In the genomic region with DNA sequence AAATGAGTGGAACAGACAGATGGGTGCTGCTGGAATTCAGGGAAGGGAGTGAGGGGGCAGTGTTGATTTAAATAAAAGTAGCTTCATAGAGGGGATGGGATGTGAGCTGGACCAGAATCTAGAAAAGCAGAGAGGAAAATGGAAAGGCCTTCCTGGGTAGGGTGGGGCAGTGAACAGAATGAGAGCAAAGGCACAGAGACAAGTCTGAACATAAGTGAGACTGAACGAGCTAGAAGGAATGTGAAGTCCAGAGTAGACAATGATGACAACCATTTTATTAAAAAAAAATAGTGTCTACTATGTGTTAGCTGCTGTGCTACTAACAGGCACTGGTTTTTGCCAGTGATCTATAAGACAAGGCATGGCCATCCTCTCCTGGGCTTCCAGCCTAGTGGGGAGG, we compare ENCODE assay signal across 22 cellular contexts. TPM values are rescaled to one million over a fixed set of nuclear protein-coding genes. Genes with fewer than 3 reads are reported as not detected.
DNase-seq lines count a peak whose midpoint lies in the region; ATAC-seq and TF ChIP-seq lines count a peak whose summit lies in the region.
"Had no signal": no experiment of that assay in that cellular context is flagged by ENCODE, and none has a peak within 500 bp of the region (broad histone marks: within the 10 kb centered on the region; RNA-seq: fewer than 3 reads in every experiment).

No MANE protein-coding gene starts in this region.

- no peak for TF ChIP-seq EP300 in esophagus muscularis mucosa (IDR thresholded peaks at IDR 0.05)

- ATAC-seq in T-cell (replicated peaks in 1 of 4): no peak
- ATAC-seq in stimulated activated naive CD8-positive, alpha-beta T cell treated with anti-CD3 and anti-CD28 coated beads, Interleukin-15, amount 100 ng/mL, for 72 hours: no peak
- ATAC-seq in GM18909 (IDR thresholded peaks at IDR 0.05; ENCODE audit: poor library complexity, unreplicated experiment): no peak
- no peak for ATAC-seq in GM18502 (IDR thresholded peaks at IDR 0.05; ENCODE audit: poor library complexity, unreplicated experiment)
- ATAC-seq: A549; activated CD4-positive, alpha-beta T cell treated with anti-CD3 and anti-CD28 coated beads for 36 hours; heart right ventricle; natural killer cell treated with Interleukin-12 subunit alpha and Interleukin-12 subunit beta and Interleukin-15 and Interleukin-18, amount 100 ng/mL, for 72 hours had no signal

- WGBS in esophagus muscularis mucosa: 83% methylated on average over 1 of the region's 1 CpG

- POLR2A ChIA-PET in T-cell (lab: Charles Lee): interaction anchor here (0.6 to 0.7 kb wide), 3 partner anchors 18 to 224 kb away, joined by 4 to 10 read pairs (median 7); no protein-coding TSS in a partner anchor

- peaks cover 61% of the 10 kb centered on the region for H3K4me1 Mint-ChIP-seq in activated naive CD4-positive, alpha-beta T cell treated with anti-CD3 and anti-CD28 coated beads for 36 hours (ENCODE audit: low read depth)
- H3K4me1 Mint-ChIP-seq in activated naive CD4-positive, alpha-beta T cell treated with anti-CD3 and anti-CD28 coated beads, Interleukin-2, amount 10 ng/mL, durations not matched to agents 7 days and 5 days: peaks cover 65% of the 10 kb centered on the region
- peaks cover 41 to 54% (median 45%) of the 10 kb centered on the region in 3 donors for H3K4me1 Mint-ChIP-seq in T-cell
- peaks cover 76% of the 10 kb centered on the region for H3K4me1 Mint-ChIP-seq in stimulated activated naive CD8-positive, alpha-beta T cell treated with anti-CD3 and anti-CD28 coated beads, Interleukin-15, amount 100 ng/mL, for 72 hours

- H3K27ac ChIP-seq in esophagus muscularis mucosa (replicated peaks in 1 of 4): no peak overlapping the region
- H3K27ac ChIP-seq: A549; BLaER1 treated with 17β-estradiol and CSF1 and Interleukin-3, amounts not matched to agents 10 nM and 100 nM; breast epithelium; heart right ventricle; prostate gland; thoracic aorta had no signal

- intact Hi-C loops in activated naive CD4-positive, alpha-beta T cell treated with anti-CD3 and anti-CD28 coated beads for 36 hours (cut with micrococcal nuclease): no loop called here
- intact Hi-C loops in esophagus muscularis mucosa (cut with DNase I): no loop called here

- TF ChIP-seq CTCF in esophagus muscularis mucosa (IDR thresholded peaks at IDR 0.05): no peak

- no peaks in the 10 kb centered on the region for H3K27me3 ChIP-seq in esophagus muscularis mucosa
- H3K27me3 ChIP-seq: BLaER1 treated with 17β-estradiol and CSF1 and Interleukin-3, amounts not matched to agents 10 nM and 100 nM; breast epithelium; heart right ventricle had no signal

- H3K27me3 Mint-ChIP-seq in activated naive CD4-positive, alpha-beta T cell treated with anti-CD3 and anti-CD28 coated beads for 36 hours (ENCODE audit: low read depth): no peaks in the 10 kb centered on the region
- H3K27me3 Mint-ChIP-seq in activated naive CD4-positive, alpha-beta T cell treated with anti-CD3 and anti-CD28 coated beads, Interleukin-2, amount 10 ng/mL, durations not matched to agents 7 days and 5 days: no peaks in the 10 kb centered on the region
- no peaks in the 10 kb centered on the region for H3K27me3 Mint-ChIP-seq in T-cell
- H3K27me3 Mint-ChIP-seq in stimulated activated naive CD8-positive, alpha-beta T cell treated with anti-CD3 and anti-CD28 coated beads, Interleukin-15, amount 100 ng/mL, for 72 hours: no peaks in the 10 kb centered on the region
- H3K27me3 Mint-ChIP-seq: activated CD4-positive, alpha-beta T cell treated with anti-CD3 and anti-CD28 coated beads for 36 hours; natural killer cell treated with Interleukin-12 subunit alpha and Interleukin-12 subunit beta and Interleukin-15 and Interleukin-18, amount 100 ng/mL, for 72 hours had no signal

- peaks cover 20% of the 10 kb centered on the region for H3K36me3 Mint-ChIP-seq in activated naive CD4-positive, alpha-beta T cell treated with anti-CD3 and anti-CD28 coated beads for 36 hours (ENCODE audit: low read depth)
- H3K36me3 Mint-ChIP-seq in activated naive CD4-positive, alpha-beta T cell treated with anti-CD3 and anti-CD28 coated beads, Interleukin-2, amount 10 ng/mL, durations not matched to agents 7 days and 5 days: peaks cover 33% of the 10 kb centered on the region
- H3K36me3 Mint-ChIP-seq in T-cell: peaks cover 25% of the 10 kb centered on the region
- H3K36me3 Mint-ChIP-seq: natural killer cell treated with Interleukin-12 subunit alpha and Interleukin-12 subunit beta and Interleukin-15 and Interleukin-18, amount 100 ng/mL, for 72 hours had no signal

- CTCF ChIA-PET in activated naive CD4-positive, alpha-beta T cell treated with anti-CD3 and anti-CD28 coated beads for 36 hours (lab: Charles Lee): interaction anchor here (1.3 to 9.7 kb wide), 3 partner anchors 18 to 61 kb away, joined by 4 to 390 read pairs (median 262); partner anchors contain the start of gene ELK4
- CTCF ChIA-PET in activated naive CD4-positive, alpha-beta T cell treated with anti-CD3 and anti-CD28 coated beads, Interleukin-2, amount 10 ng/mL, durations not matched to agents 7 days and 5 days (lab: Charles Lee): interaction anchor here (1.1 to 9.7 kb wide), 5 partner anchors 28 to 187 kb away, joined by 3 to 337 read pairs (median 3); partner anchors contain the start of gene ELK4
- CTCF ChIA-PET in T-cell (lab: Charles Lee): interaction anchor here (1.0 to 1.7 kb wide), 3 partner anchors 35 to 62 kb away, joined by 4 to 7 read pairs (median 4); no protein-coding TSS in a partner anchor

- H3K9me3 Mint-ChIP-seq in activated naive CD4-positive, alpha-beta T cell treated with anti-CD3 and anti-CD28 coated beads for 36 hours: no peaks in the 10 kb centered on the region
- H3K9me3 Mint-ChIP-seq in activated naive CD4-positive, alpha-beta T cell treated with anti-CD3 and anti-CD28 coated beads, Interleukin-2, amount 10 ng/mL, durations not matched to agents 7 days and 5 days: no peaks in the 10 kb centered on the region
- no peaks in the 10 kb centered on the region for H3K9me3 Mint-ChIP-seq in T-cell
- H3K9me3 Mint-ChIP-seq in stimulated activated naive CD8-positive, alpha-beta T cell treated with anti-CD3 and anti-CD28 coated beads, Interleukin-15, amount 100 ng/mL, for 72 hours: no peaks in the 10 kb centered on the region
- H3K9me3 Mint-ChIP-seq: natural killer cell treated with Interleukin-12 subunit alpha and Interleukin-12 subunit beta and Interleukin-15 and Interleukin-18, amount 100 ng/mL, for 72 hours had no signal

- DNase-seq in activated naive CD4-positive, alpha-beta T cell treated with anti-CD3 and anti-CD28 coated beads for 36 hours: no peak
- no peak for DNase-seq in activated naive CD4-positive, alpha-beta T cell treated with anti-CD3 and anti-CD28 coated beads, Interleukin-2, amount 10 ng/mL, durations not matched to agents 7 days and 5 days
- DNase-seq in T-cell (no peak), esophagus muscularis mucosa (ENCODE audit: extremely low spot score) (peak; percentile 29), globus pallidus (ENCODE audit: low spot score) (no peak)
- DNase-seq in stimulated activated naive CD8-positive, alpha-beta T cell treated with anti-CD3 and anti-CD28 coated beads, Interleukin-15, amount 100 ng/mL, for 72 hours: no peak
- DNase-seq: activated CD4-positive, alpha-beta T cell treated with anti-CD3 and anti-CD28 coated beads for 36 hours; DMS153; effector CD4-positive, alpha-beta T cell; heart right ventricle; KBM-7; NCI-H1048; NCI-H524 had no signal

- no peak for TF ChIP-seq POLR2A in esophagus muscularis mucosa (IDR thresholded peaks at IDR 0.05; ENCODE audit: low read depth)

- H3K4me1 ChIP-seq in esophagus muscularis mucosa: peaks cover 39 to 52% (median 48%) of the 10 kb centered on the region in 4 donors
- H3K4me1 ChIP-seq: A549, prostate gland had no signal

- H3K4me3 Mint-ChIP-seq in activated naive CD4-positive, alpha-beta T cell treated with anti-CD3 and anti-CD28 coated beads for 36 hours: no peak overlapping the region
- no peak overlapping the region for H3K4me3 Mint-ChIP-seq in activated naive CD4-positive, alpha-beta T cell treated with anti-CD3 and anti-CD28 coated beads, Interleukin-2, amount 10 ng/mL, durations not matched to agents 7 days and 5 days
- no peak overlapping the region for H3K4me3 Mint-ChIP-seq in T-cell
- H3K4me3 Mint-ChIP-seq in stimulated activated naive CD8-positive, alpha-beta T cell treated with anti-CD3 and anti-CD28 coated beads, Interleukin-15, amount 100 ng/mL, for 72 hours: no peak overlapping the region
- H3K4me3 Mint-ChIP-seq: activated CD4-positive, alpha-beta T cell treated with anti-CD3 and anti-CD28 coated beads for 36 hours; natural killer cell treated with Interleukin-12 subunit alpha and Interleukin-12 subunit beta and Interleukin-15 and Interleukin-18, amount 100 ng/mL, for 72 hours had no signal

- peaks cover 0 to 6% (median 1%) of the 10 kb centered on the region in 4 donors for H3K36me3 ChIP-seq in esophagus muscularis mucosa
- H3K36me3 ChIP-seq: breast epithelium, prostate gland, thoracic aorta had no signal

- no peaks in the 10 kb centered on the region for H3K9me3 ChIP-seq in esophagus muscularis mucosa
- H3K9me3 ChIP-seq: A549; BLaER1 treated with 17β-estradiol and CSF1 and Interleukin-3, amounts not matched to agents 10 nM and 100 nM; breast epithelium; heart right ventricle; prostate gland; thoracic aorta had no signal

- no peak overlapping the region for H3K4me3 ChIP-seq in esophagus muscularis mucosa
- H3K4me3 ChIP-seq: A549; BLaER1 treated with 17β-estradiol and CSF1 and Interleukin-3, amounts not matched to agents 10 nM and 100 nM; breast epithelium; heart right ventricle; prostate gland; smooth muscle cell; thoracic aorta had no signal

- H3K27ac Mint-ChIP-seq in activated naive CD4-positive, alpha-beta T cell treated with anti-CD3 and anti-CD28 coated beads for 36 hours: peak overlapping the region; percentile 59
- H3K27ac Mint-ChIP-seq in activated naive CD4-positive, alpha-beta T cell treated with anti-CD3 and anti-CD28 coated beads, Interleukin-2, amount 10 ng/mL, durations not matched to agents 7 days and 5 days: no peak overlapping the region
- H3K27ac Mint-ChIP-seq in T-cell: peak overlapping the region; percentile 61 to 94
- peak overlapping the region; percentile 29 to 69 for H3K27ac Mint-ChIP-seq in stimulated activated naive CD8-positive, alpha-beta T cell treated with anti-CD3 and anti-CD28 coated beads, Interleukin-15, amount 100 ng/mL, for 72 hours
- H3K27ac Mint-ChIP-seq: natural killer cell treated with Interleukin-12 subunit alpha and Interleukin-12 subunit beta and Interleukin-15 and Interleukin-18, amount 100 ng/mL, for 72 hours had no signal

RNA-seq across cellular contexts. Expression of gene ELK4, which starts 36.0 kb away (rescaled TPM):
- 10 to 100 TPM; 60.5 to 62.4 TPM for total RNA-seq in activated naive CD4-positive, alpha-beta T cell treated with anti-CD3 and anti-CD28 coated beads for 36 hours
- total RNA-seq in T-cell: 100 to 1,000 TPM; 131 to 185 (median 173) TPM
- total RNA-seq in esophagus muscularis mucosa: 10 to 100 TPM; 18.7 to 23.2 (median 20.5) TPM
